Comparison of ENCODE assay signal across 32 cellular contexts in genomic region chr15:49441816-49442215, GRCh38. TPM values are rescaled to one million over a fixed set of nuclear protein-coding genes. Genes with fewer than 3 reads are reported as not detected.
"Had no signal": no experiment of that assay in that cellular context is flagged by ENCODE, and none has a peak within 500 bp of the region (broad histone marks: within the 10 kb centered on the region; RNA-seq: fewer than 3 reads in every experiment).

No MANE protein-coding gene starts in this region.

- H3K4me1 Mint-ChIP-seq: neural progenitor cell had no signal

- H3K36me3 Mint-ChIP-seq: memory B cell; mesothelial cell of epicardium; naive B cell; natural killer cell treated with Interleukin-12 subunit alpha and Interleukin-12 subunit beta and Interleukin-15 and Interleukin-18, amount 100 ng/mL, for 72 hours; neural progenitor cell; stimulated activated naive B cell treated with anti-CD40 and anti-IgM and Interleukin-4, amounts not matched to agents 10 μg/mL and 1 μg/mL and 100 μg/mL, for 72 hours had no signal

- H3K9me3 Mint-ChIP-seq: dendritic cell treated with granulocyte-macrophage colony-stimulating factor and Interleukin-4, amounts not matched to agents 40 ng/mL and 50 ng/mL, for 4 days; endodermal cell; memory B cell; mesothelial cell of epicardium; naive B cell; natural killer cell treated with Interleukin-12 subunit alpha and Interleukin-12 subunit beta and Interleukin-15 and Interleukin-18, amount 100 ng/mL, for 72 hours; neural progenitor cell; stimulated activated naive B cell treated with anti-CD40 and anti-IgM and Interleukin-4, amounts not matched to agents 10 μg/mL and 1 μg/mL and 100 μg/mL, for 72 hours; stimulated activated naive CD8-positive, alpha-beta T cell treated with anti-CD3 and anti-CD28 coated beads, Interleukin-15, Interleukin-2, amounts not matched to agents 100 ng/mL and 50 ng/mL, for 24 hours had no signal

- ATAC-seq: esophagus mucosa; foreskin keratinocyte; heart right ventricle; left cardiac atrium; mucosa of descending colon; natural killer cell treated with Interleukin-12 subunit alpha and Interleukin-12 subunit beta and Interleukin-15 and Interleukin-18, amount 100 ng/mL, for 72 hours; sciatic nerve; stimulated activated naive B cell treated with anti-CD40 and anti-IgM and Interleukin-4, amounts not matched to agents 10 μg/mL and 1 μg/mL and 100 μg/mL, for 72 hours; upper lobe of right lung had no signal

- H3K27ac Mint-ChIP-seq: dendritic cell treated with granulocyte-macrophage colony-stimulating factor and Interleukin-4, amounts not matched to agents 40 ng/mL and 50 ng/mL, for 4 days; endodermal cell; memory B cell; naive B cell; natural killer cell treated with Interleukin-12 subunit alpha and Interleukin-12 subunit beta and Interleukin-15 and Interleukin-18, amount 100 ng/mL, for 72 hours; neural progenitor cell; progenitor cell of endocrine pancreas; stimulated activated naive B cell treated with anti-CD40 and anti-IgM and Interleukin-4, amounts not matched to agents 10 μg/mL and 1 μg/mL and 100 μg/mL, for 72 hours; stimulated activated naive CD8-positive, alpha-beta T cell treated with anti-CD3 and anti-CD28 coated beads, Interleukin-15, Interleukin-2, amounts not matched to agents 100 ng/mL and 50 ng/mL, for 24 hours had no signal

- H2AFZ ChIP-seq: neural progenitor cell, parathyroid adenoma had no signal

- H3K4me2 ChIP-seq: neural progenitor cell had no signal

- H3K27ac ChIP-seq: colonic mucosa, epithelial cell of prostate, foreskin keratinocyte, heart right ventricle, neural progenitor cell, parathyroid adenoma, right atrium auricular region, spleen, suprapubic skin, upper lobe of right lung, vagina had no signal

- H3K79me2 ChIP-seq: parathyroid adenoma had no signal

- H3K4me1 ChIP-seq: colonic mucosa, foreskin keratinocyte, neural progenitor cell, parathyroid adenoma had no signal

- H3K36me3 ChIP-seq: colonic mucosa, heart right ventricle, neural progenitor cell, right atrium auricular region, spleen, suprapubic skin, transverse colon, upper lobe of right lung, vagina had no signal

- H3K4me3 ChIP-seq: colonic mucosa, heart right ventricle, lung, mucosa of descending colon, neural progenitor cell, right atrium auricular region, spleen, suprapubic skin, transverse colon, upper lobe of right lung, vagina had no signal

- H3K27me3 ChIP-seq: colonic mucosa, heart right ventricle, neural progenitor cell, right atrium auricular region, spleen, suprapubic skin, transverse colon, upper lobe of right lung, vagina had no signal

- H3K27me3 Mint-ChIP-seq: dendritic cell treated with granulocyte-macrophage colony-stimulating factor and Interleukin-4, amounts not matched to agents 40 ng/mL and 50 ng/mL, for 4 days; memory B cell; naive B cell; progenitor cell of endocrine pancreas; stimulated activated naive B cell treated with anti-CD40 and anti-IgM and Interleukin-4, amounts not matched to agents 10 μg/mL and 1 μg/mL and 100 μg/mL, for 72 hours; stimulated activated naive CD8-positive, alpha-beta T cell treated with anti-CD3 and anti-CD28 coated beads, Interleukin-15, Interleukin-2, amounts not matched to agents 100 ng/mL and 50 ng/mL, for 24 hours had no signal

- H3K9ac ChIP-seq: neural progenitor cell, parathyroid adenoma had no signal

- H3K4me3 Mint-ChIP-seq: dendritic cell treated with granulocyte-macrophage colony-stimulating factor and Interleukin-4, amounts not matched to agents 40 ng/mL and 50 ng/mL, for 4 days; endodermal cell; memory B cell; mesothelial cell of epicardium; naive B cell; natural killer cell treated with Interleukin-12 subunit alpha and Interleukin-12 subunit beta and Interleukin-15 and Interleukin-18, amount 100 ng/mL, for 72 hours; neural progenitor cell; stimulated activated naive B cell treated with anti-CD40 and anti-IgM and Interleukin-4, amounts not matched to agents 10 μg/mL and 1 μg/mL and 100 μg/mL, for 72 hours; stimulated activated naive CD8-positive, alpha-beta T cell treated with anti-CD3 and anti-CD28 coated beads, Interleukin-15, Interleukin-2, amounts not matched to agents 100 ng/mL and 50 ng/mL, for 24 hours had no signal

- H3K9me3 ChIP-seq: colonic mucosa, heart right ventricle, mucosa of descending colon, right atrium auricular region, spleen, suprapubic skin, transverse colon, upper lobe of right lung, vagina had no signal

- DNase-seq: colonic mucosa; effector CD8-positive, alpha-beta T cell; endodermal cell; foreskin keratinocyte; glutamatergic neuron; heart right ventricle; hippocampal formation; left cardiac atrium; mucosa of descending colon; naive B cell; spleen; stimulated activated CD4-positive, alpha-beta T cell treated with anti-CD3 and anti-CD28 coated beads, Interleukin-4, amount 100 ng/mL, for 4 hours; stimulated activated naive B cell treated with anti-CD40 and anti-IgM and Interleukin-4, amounts not matched to agents 10 μg/mL and 1 μg/mL and 100 μg/mL, for 72 hours; transverse colon; upper lobe of right lung had no signal

RNA-seq across cellular contexts. Expression of gene FGF7, which starts 18.8 kb away (rescaled TPM):
- total RNA-seq: chondrocyte; endodermal cell; foreskin keratinocyte; kidney epithelial cell; natural killer cell treated with Interleukin-12 subunit alpha and Interleukin-12 subunit beta and Interleukin-15 and Interleukin-18, amount 100 ng/mL, for 72 hours; progenitor cell of endocrine pancreas had no signal
- polyA plus RNA-seq: foreskin keratinocyte had no signal
